8 cellular contexts compared by ENCODE assay signal in genomic region chr2:222613715-222614331, GRCh38. TPM values are rescaled to one million over a fixed set of nuclear protein-coding genes. Genes with fewer than 3 reads are reported as not detected.
DNase-seq lines count a peak whose midpoint lies in the region; ATAC-seq and TF ChIP-seq lines count a peak whose summit lies in the region.

No MANE protein-coding gene starts in this region.

- no peak overlapping the region for H3K27ac Mint-ChIP-seq in effector memory CD8-positive, alpha-beta T cell

- no peak overlapping the region for H3K56ac ChIP-seq in mesendoderm (ENCODE audit: low read length)

- WGBS in mesendoderm (ENCODE audit: extremely low coverage, insufficient coverage, low lambda C conversion rate) = no CpG with 5 or more reads among the region's 3 CpGs

- H3K36me3 Mint-ChIP-seq in effector memory CD8-positive, alpha-beta T cell (ENCODE audit: insufficient read depth) = peaks cover 35% of the 10 kb centered on the region

- DNase-seq in NCI-H524 (lab: John Stamatoyannopoulos, UW) (peak; percentile 12 to 57), NCI-H524 treated with DMSO at 0.1 percent for 48 hours (lab: John Stamatoyannopoulos, UW) (no peak), HuH-7 (ENCODE audit: low spot score) (peak; percentile 66), dermis microvascular lymphatic vessel endothelial cell (ENCODE audit: low read depth in 2 of 2) (peak; percentile 16 to 57), mesendoderm (peak; percentile 76)
- no peak for DNase-seq in effector memory CD8-positive, alpha-beta T cell

- H3K27me3 ChIP-seq in OCI-LY1 (ENCODE audit: insufficient read depth, low read length) (no peaks in the 10 kb centered on the region), mesendoderm (ENCODE audit: insufficient read depth, low read length, poor library complexity) (no peaks in the 10 kb centered on the region)

- no peak overlapping the region for H2BK5ac ChIP-seq in mesendoderm (ENCODE audit: low read length)

- no peak overlapping the region for H2BK120ac ChIP-seq in mesendoderm (ENCODE audit: low read depth, low read length)

- H3K9me3 Mint-ChIP-seq in effector memory CD8-positive, alpha-beta T cell = no peaks in the 10 kb centered on the region

- peaks cover 0 to 4% of the 10 kb centered on the region in 2 donors for H3K4me1 Mint-ChIP-seq in effector memory CD8-positive, alpha-beta T cell (ENCODE audit: low read depth in 2 of 2)

- H4K5ac ChIP-seq in mesendoderm (ENCODE audit: low read length) = no peak overlapping the region

- peak; percentile 92 for ATAC-seq in GM21717 (IDR thresholded peaks at IDR 0.05; ENCODE audit: unreplicated experiment)
- ATAC-seq in effector memory CD8-positive, alpha-beta T cell (replicated peaks) = no peak

- H3F3A ChIP-seq in OCI-LY1 (ENCODE audit: insufficient read depth, low read length) = no peaks in the 10 kb centered on the region

- H4K8ac ChIP-seq in mesendoderm (ENCODE audit: low read depth, low read length) = no peak overlapping the region

- H3K4ac ChIP-seq in mesendoderm (ENCODE audit: low read depth, low read length) = no peak overlapping the region

- H3K4me1 ChIP-seq in OCI-LY1 (ENCODE audit: insufficient read depth, low read length, severe bottlenecking) = no peaks in the 10 kb centered on the region
- no peaks in the 10 kb centered on the region for H3K4me1 ChIP-seq in mesendoderm (ENCODE audit: control insufficient read depth, low read depth, low read length)

- no peaks in the 10 kb centered on the region for H4K20me1 ChIP-seq in OCI-LY1 (ENCODE audit: insufficient read depth, low read length)

- H3K23ac ChIP-seq in mesendoderm (ENCODE audit: low read length) = no peak overlapping the region

- H2BK15ac ChIP-seq in mesendoderm (replicated peaks; ENCODE audit: low read depth) = no peak overlapping the region

- H2AK5ac ChIP-seq in mesendoderm (ENCODE audit: low read length) = no peak overlapping the region

- H3K27me3 Mint-ChIP-seq in effector memory CD8-positive, alpha-beta T cell = no peaks in the 10 kb centered on the region

- H3K18ac ChIP-seq in mesendoderm (ENCODE audit: low read length) = no peak overlapping the region

- no peaks in the 10 kb centered on the region for H3K9me3 ChIP-seq in OCI-LY1 (ENCODE audit: low read length)

- H3K79me1 ChIP-seq in mesendoderm (ENCODE audit: low read length) = no peaks in the 10 kb centered on the region

- H3K36me3 ChIP-seq in OCI-LY1 (ENCODE audit: insufficient read depth, low read length) = peaks cover 71% of the 10 kb centered on the region
- H3K36me3 ChIP-seq in mesendoderm (ENCODE audit: control insufficient read depth, insufficient read depth, low read length) = no peaks in the 10 kb centered on the region

- H3K27ac ChIP-seq in OCI-LY1 (ENCODE audit: low read depth, low read length, poor library complexity, severe bottlenecking) = no peak overlapping the region
- H3K27ac ChIP-seq in mesendoderm (ENCODE audit: low read depth, low read length) = no peak overlapping the region

- no peak overlapping the region for H3K9ac ChIP-seq in OCI-LY1 (ENCODE audit: low read length)
- H3K9ac ChIP-seq in mesendoderm (ENCODE audit: low read length) = no peak overlapping the region

- H3K79me2 ChIP-seq in OCI-LY1 (ENCODE audit: insufficient read depth, low read length) (no peaks in the 10 kb centered on the region), mesendoderm (ENCODE audit: control insufficient read depth, insufficient read depth, low read length) (no peaks in the 10 kb centered on the region)

- H3K4me3 Mint-ChIP-seq in effector memory CD8-positive, alpha-beta T cell = no peak overlapping the region

- peak; percentile 78 for TF ChIP-seq CTCF in OCI-LY1 (IDR thresholded peaks at IDR 0.05; ENCODE audit: low read length)

- H3K4me3 ChIP-seq in OCI-LY1 (ENCODE audit: low read depth, low read length, poor library complexity, severe bottlenecking) = no peak overlapping the region
- no peak overlapping the region for H3K4me3 ChIP-seq in mesendoderm (ENCODE audit: low read length)

- H2AFZ ChIP-seq in OCI-LY1 (ENCODE audit: low read length) = no peak overlapping the region

- no peaks in the 10 kb centered on the region for H3K9me2 ChIP-seq in OCI-LY1 (ENCODE audit: low read depth, low read length)

- H3K4me2 ChIP-seq in OCI-LY1 (ENCODE audit: low read length) = no peak overlapping the region
- no peak overlapping the region for H3K4me2 ChIP-seq in mesendoderm (ENCODE audit: low read length)

RNA-seq across cellular contexts. Expression of gene FARSB, which starts 42.1 kb away (rescaled TPM):
- total RNA-seq in dermis microvascular lymphatic vessel endothelial cell = 8.2 and 9.6 TPM in 2 replicates
- 57.8 TPM for polyA plus RNA-seq in mesendoderm (2013, experiment 1 of 2)
- polyA plus RNA-seq in mesendoderm (2013, experiment 2 of 2) = 58.3 TPM

RNA-seq across cellular contexts. Expression of gene MOGAT1, which starts 57.6 kb away (rescaled TPM):
- not detected in 2 replicates for total RNA-seq in dermis microvascular lymphatic vessel endothelial cell
- 0.07 TPM for polyA plus RNA-seq in mesendoderm (2013, experiment 1 of 2)
- polyA plus RNA-seq in mesendoderm (2013, experiment 2 of 2) = not detected

Comparison
In these comparisons a context has a peak if more than half of its experiments do, and no peak if none do; other contexts are left out.
1. DNase-seq: peak in NCI-H524 (2 of 2), HuH-7 (single experiment), dermis microvascular lymphatic vessel endothelial cell (2 of 2) and mesendoderm (single experiment); none in NCI-H524 treated with DMSO at 0.1 percent for 48 hours (single experiment) and effector memory CD8-positive, alpha-beta T cell (0 of 3).